Comparison of ENCODE assay signal across 9 cellular contexts in the genomic region with DNA sequence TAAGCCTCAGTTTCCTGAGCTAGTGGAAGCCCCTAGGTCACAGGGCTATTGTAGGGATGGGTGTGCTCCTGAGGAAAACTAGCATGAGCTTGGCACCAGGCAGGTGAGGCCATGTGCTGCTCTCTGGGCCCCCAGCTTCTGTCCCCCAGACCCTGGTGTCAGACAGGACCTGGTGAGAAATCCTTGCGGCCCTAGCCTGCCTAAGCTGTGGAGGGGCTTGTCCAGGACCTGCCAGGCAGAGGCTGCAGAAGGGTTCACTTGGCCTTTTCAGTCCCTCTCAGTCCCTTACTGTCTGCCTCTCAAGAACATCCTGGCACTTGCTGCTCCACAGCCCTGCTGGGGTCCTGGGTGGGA. TPM values are rescaled to one million over a fixed set of nuclear protein-coding genes. Genes with fewer than 3 reads are reported as not detected.
DNase-seq lines count a peak whose midpoint lies in the region; ATAC-seq and TF ChIP-seq lines count a peak whose summit lies in the region.
"Had no signal": no experiment of that assay in that cellular context is flagged by ENCODE, and none has a peak within 500 bp of the region (broad histone marks: within the 10 kb centered on the region; RNA-seq: fewer than 3 reads in every experiment).

No MANE protein-coding gene starts in this region.

- POLR2A ChIA-PET in naive thymus-derived CD8-positive, alpha-beta T cell (lab: Charles Lee), result interaction anchor here (1.2 to 43.5 kb wide), 7 partner anchors 7 to 53 kb away, joined by 3 to 1530 read pairs (median 47); partner anchors contain the start of gene ZFP36L2

- ATAC-seq in stimulated activated naive CD8-positive, alpha-beta T cell treated with anti-CD3 and anti-CD28 coated beads, Interleukin-15, Interleukin-2, amounts not matched to agents 100 U/mL and 50 U/mL, for 24 hours, result no peak
- ATAC-seq in naive thymus-derived CD8-positive, alpha-beta T cell, result no peak
- ATAC-seq in HG03135 (IDR thresholded peaks at IDR 0.05; ENCODE audit: unreplicated experiment), result no peak

- H3K4me1 Mint-ChIP-seq in stimulated activated naive CD8-positive, alpha-beta T cell treated with anti-CD3 and anti-CD28 coated beads, Interleukin-15, Interleukin-2, amounts not matched to agents 100 ng/mL and 50 ng/mL, for 24 hours (ENCODE audit: low read depth), result peaks cover 57% of the 10 kb centered on the region
- peaks cover 23% of the 10 kb centered on the region for H3K4me1 Mint-ChIP-seq in brain
- H3K4me1 Mint-ChIP-seq in naive thymus-derived CD8-positive, alpha-beta T cell, result peaks cover 37 to 80% (median 75%) of the 10 kb centered on the region in 4 donors

- no peaks in the 10 kb centered on the region for H3K36me3 Mint-ChIP-seq in stimulated activated naive CD8-positive, alpha-beta T cell treated with anti-CD3 and anti-CD28 coated beads, Interleukin-15, Interleukin-2, amounts not matched to agents 100 ng/mL and 50 ng/mL, for 24 hours (ENCODE audit: low read depth)
- no peaks in the 10 kb centered on the region for H3K36me3 Mint-ChIP-seq in brain
- H3K36me3 Mint-ChIP-seq in naive thymus-derived CD8-positive, alpha-beta T cell, result no peaks in the 10 kb centered on the region

- no peak for TF ChIP-seq CTCF in brain (conservative IDR thresholded peaks at IDR 0.05)
- TF ChIP-seq CTCF in GM13976 (IDR thresholded peaks at IDR 0.05; ENCODE audit: borderline replicate concordance, control extremely low read depth, extremely low read depth, insufficient read depth, missing control alignments), result no peak

- no peak for DNase-seq in stimulated activated naive CD8-positive, alpha-beta T cell treated with anti-CD3 and anti-CD28 coated beads, Interleukin-15, Interleukin-2, amounts not matched to agents 100 U/mL and 50 U/mL, for 24 hours
- DNase-seq in naive thymus-derived CD8-positive, alpha-beta T cell, result no peak
- DNase-seq in GM13976 (ENCODE audit: low spot score) (no peak), NOMO-1 treated with DMSO at 0.1 percent for 48 hours (lab: John Stamatoyannopoulos, UW; ENCODE audit: unreplicated experiment) (no peak), NCI-H2107 (lab: John Stamatoyannopoulos, UW) (no peak)
- DNase-seq: NCI-H1417 had no signal

- in situ Hi-C loops in GM13976 (cut with MboI; ENCODE audit: low sequenced_read_pairs, unreplicated experiment), result no loop called here

- no peaks in the 10 kb centered on the region for H3K27me3 Mint-ChIP-seq in stimulated activated naive CD8-positive, alpha-beta T cell treated with anti-CD3 and anti-CD28 coated beads, Interleukin-15, Interleukin-2, amounts not matched to agents 100 ng/mL and 50 ng/mL, for 24 hours
- no peaks in the 10 kb centered on the region for H3K27me3 Mint-ChIP-seq in brain
- H3K27me3 Mint-ChIP-seq in naive thymus-derived CD8-positive, alpha-beta T cell, result no peaks in the 10 kb centered on the region

- no peak overlapping the region for H3K4me3 Mint-ChIP-seq in stimulated activated naive CD8-positive, alpha-beta T cell treated with anti-CD3 and anti-CD28 coated beads, Interleukin-15, Interleukin-2, amounts not matched to agents 100 ng/mL and 50 ng/mL, for 24 hours
- no peak overlapping the region for H3K4me3 Mint-ChIP-seq in brain
- H3K4me3 Mint-ChIP-seq in naive thymus-derived CD8-positive, alpha-beta T cell, result peak overlapping the region in 9 of 10 donors; percentile 26 to 95 (median 86)

- H3K27ac Mint-ChIP-seq in stimulated activated naive CD8-positive, alpha-beta T cell treated with anti-CD3 and anti-CD28 coated beads, Interleukin-15, Interleukin-2, amounts not matched to agents 100 ng/mL and 50 ng/mL, for 24 hours, result peak overlapping the region; percentile 93
- H3K27ac Mint-ChIP-seq in brain, result peak overlapping the region; percentile 11 to 81 (median 65)
- H3K27ac Mint-ChIP-seq in naive thymus-derived CD8-positive, alpha-beta T cell, result peak overlapping the region; percentile 94 to 100 (median 97)

- no peaks in the 10 kb centered on the region for H3K9me3 Mint-ChIP-seq in stimulated activated naive CD8-positive, alpha-beta T cell treated with anti-CD3 and anti-CD28 coated beads, Interleukin-15, Interleukin-2, amounts not matched to agents 100 ng/mL and 50 ng/mL, for 24 hours
- peaks cover 0 to 6% (median 0%) of the 10 kb centered on the region in 5 experiments for H3K9me3 Mint-ChIP-seq in brain
- no peaks in the 10 kb centered on the region for H3K9me3 Mint-ChIP-seq in naive thymus-derived CD8-positive, alpha-beta T cell

RNA-seq across cellular contexts. Expression of gene ZFP36L2, which starts 58.4 kb away (rescaled TPM):
- 16.1 TPM for polyA plus RNA-seq in brain (ENCODE audit: insufficient read depth, low read depth, low replicate concordance)
- 100 to 1,000 TPM; 264 to 274 TPM for total RNA-seq in naive thymus-derived CD8-positive, alpha-beta T cell
- polyA plus RNA-seq in naive thymus-derived CD8-positive, alpha-beta T cell, result 100 to 1,000 TPM; 222 to 420 (median 390) TPM

Comparison
In these comparisons a context has a peak if more than half of its experiments do, and no peak if none do; other contexts are left out.
1. H3K4me3 Mint-ChIP-seq: peak in naive thymus-derived CD8-positive, alpha-beta T cell (9 of 10); none in stimulated activated naive CD8-positive, alpha-beta T cell treated with anti-CD3 and anti-CD28 coated beads, Interleukin-15, Interleukin-2, amounts not matched to agents 100 ng/mL and 50 ng/mL, for 24 hours (single experiment) and brain (0 of 5).
2. RNA of gene ZFP36L2, which starts 58.4 kb away (polyA plus RNA-seq): 222 to 420 TPM in naive thymus-derived CD8-positive, alpha-beta T cell; 16.1 TPM in brain (single experiment); every median in the first group is over 10 times any median in the second.
3. Peak in every context shown above with its lines, with median percentiles within 50 percentile points of each other: H3K27ac Mint-ChIP-seq.